In the genomic region with DNA sequence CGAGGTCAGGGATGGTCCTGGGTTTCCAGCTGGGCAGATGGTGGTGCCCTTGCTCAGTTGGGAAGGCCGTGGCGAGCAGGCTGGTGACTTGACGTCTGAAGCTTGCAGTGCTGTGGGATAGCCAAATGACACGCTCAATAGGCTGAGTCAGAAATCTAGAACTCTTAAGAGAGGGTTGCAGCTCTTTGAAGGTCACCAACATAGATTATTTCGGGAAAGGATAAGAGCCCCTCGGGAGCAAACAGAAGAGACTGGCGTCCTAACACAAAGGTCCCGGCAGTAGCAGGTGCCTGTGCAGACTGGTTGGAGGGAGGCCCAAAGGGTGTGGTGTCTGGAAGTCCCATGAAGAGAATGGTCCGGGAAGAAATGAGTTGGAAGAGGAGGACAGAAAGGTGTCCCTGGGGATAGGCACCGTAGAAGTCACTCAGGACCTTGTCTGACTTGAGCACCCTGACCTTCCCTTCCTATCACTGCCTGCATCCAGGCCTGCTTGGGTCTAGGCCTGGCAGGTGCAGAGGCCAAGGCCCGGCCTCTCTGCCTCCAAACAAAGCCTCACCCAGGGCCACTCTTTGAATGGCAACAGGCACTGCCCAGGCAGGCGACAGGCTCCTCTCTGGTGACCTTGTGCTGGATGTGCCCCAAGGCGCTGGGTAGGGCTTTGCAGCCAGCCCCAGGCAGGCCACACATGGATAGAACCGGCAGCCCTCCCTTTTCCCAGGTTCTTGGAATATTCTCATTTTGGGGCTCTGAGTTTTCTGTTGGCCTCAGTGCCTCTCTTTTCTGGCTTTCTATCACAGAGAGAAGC, we compare ENCODE assay signal across 10 cellular contexts. TPM values are rescaled to one million over a fixed set of nuclear protein-coding genes. Genes with fewer than 3 reads are reported as not detected.
A peak's percentile ranks its signal among the peaks of the same experiment; 100 is the strongest.
DNase-seq lines count a peak whose midpoint lies in the region; ATAC-seq and TF ChIP-seq lines count a peak whose summit lies in the region.
"Had no signal": no experiment of that assay in that cellular context is flagged by ENCODE, and none has a peak within 500 bp of the region (broad histone marks: within the 10 kb centered on the region; RNA-seq: fewer than 3 reads in every experiment).

No MANE protein-coding gene starts in this region.

- H2BK120ac ChIP-seq in IMR-90 (ENCODE audit: low read depth, low read length), result peak overlapping the region; percentile 55

- H3K56ac ChIP-seq in IMR-90 (ENCODE audit: extremely low read depth, insufficient read depth, low read length), result no peak overlapping the region

- H3K79me1 ChIP-seq in IMR-90 (ENCODE audit: low read depth in 1 of 2, low read length in 2 of 2), result peaks cover 23 to 63% of the 10 kb centered on the region in 2 experiments

- WGBS in IMR-90 (ENCODE audit: extremely low coverage in 2 of 2, insufficient read length in 1 of 2), 2 experiments, result 76% methylated on average over 8 of the region's 15 CpGs; no CpG with 5 or more reads in 1 of the 2 experiments

- H3K4me3 ChIP-seq in IMR-90 (ENCODE audit: insufficient read depth, low read depth, low read length), result no peak overlapping the region
- peak overlapping the region; percentile 10 for H3K4me3 ChIP-seq in coronary artery
- H3K4me3 ChIP-seq in stomach smooth muscle (ENCODE audit: low read length in 2 of 2), result peak overlapping the region; percentile 17 to 55

- no peak overlapping the region; the same call in 2 of the 3 replicates for H2BK15ac ChIP-seq in IMR-90 (ENCODE audit: low read depth, low read length)

- in situ Hi-C loops in IMR-90 (cut with MboI; ENCODE audit: low sequenced_read_pairs), result loop anchor here (10.0 kb wide), 2 partner anchors 66 to 386 kb away; a partner anchor contains a TSS

- CTCF ChIA-PET in IMR-90 (lab: Yijun Ruan, JAX), result interaction anchor here (1.0 kb wide), 1 partner anchor 227 kb away, joined by 3 read pairs; no protein-coding TSS in a partner anchor

- H3K4me1 ChIP-seq in IMR-90 (ENCODE audit: control insufficient read depth, insufficient read depth, low read length), result peaks cover 38% of the 10 kb centered on the region
- peaks cover 60% of the 10 kb centered on the region for H3K4me1 ChIP-seq in stomach smooth muscle (ENCODE audit: control insufficient read depth, insufficient read depth, low read length)

- POLR2A ChIA-PET in IMR-90 (lab: Charles Lee; ENCODE audit: unreplicated experiment), result no interaction called here

- peak overlapping the region; percentile 12; the same call in 1 of the 2 replicates for H3K4me2 ChIP-seq in IMR-90 (ENCODE audit: low read depth, low read length)

- H3K27me3 ChIP-seq in IMR-90 (ENCODE audit: control insufficient read depth, insufficient read depth, low read length) (no peaks in the 10 kb centered on the region), stomach smooth muscle (ENCODE audit: control insufficient read depth in 1 of 2, insufficient read depth in 2 of 2, low read length in 2 of 2) (no peaks in the 10 kb centered on the region)

- TF ChIP-seq POLR2A in IMR-90 (IDR thresholded peaks at IDR 0.05; ENCODE audit: low read depth, low read length), result no peak

- no TSS peak for BruUV-seq in IMR-90 (replicated peaks; lab: Mats Ljungman, UMichigan)

- H3K27ac ChIP-seq in IMR-90 (ENCODE audit: insufficient read depth, low read length) (peak overlapping the region; percentile 76; the same call in 1 of the 2 replicates), coronary artery (peak overlapping the region; percentile 88 to 90), stomach smooth muscle (ENCODE audit: low read length) (peak overlapping the region; percentile 85)

- H3K9me3 ChIP-seq in IMR-90 (ENCODE audit: control insufficient read depth, insufficient read depth, low read length) (no peaks in the 10 kb centered on the region), stomach smooth muscle (ENCODE audit: control insufficient read depth in 2 of 2, low read length in 2 of 2) (no peaks in the 10 kb centered on the region)

- no peak overlapping the region for H3K23ac ChIP-seq in IMR-90 (ENCODE audit: low read depth, low read length)

- H2BK5ac ChIP-seq in IMR-90 (ENCODE audit: low read depth, low read length, poor library complexity, severe bottlenecking), result peak overlapping the region; percentile 43

- H3K9ac ChIP-seq in IMR-90 (ENCODE audit: low read depth, low read length) (no peak overlapping the region; the same call in 1 of the 2 replicates), stomach smooth muscle (ENCODE audit: low read length in 2 of 2) (peak overlapping the region; percentile 6 to 51)

- H2AFZ ChIP-seq in IMR-90 (replicated peaks; ENCODE audit: low read length, poor library complexity), result no peak overlapping the region

- H3K14ac ChIP-seq in IMR-90 (replicated peaks; ENCODE audit: low read depth, low read length), result peak overlapping the region; percentile 20; the same call in 1 of the 2 replicates

- H3K4ac ChIP-seq in IMR-90 (ENCODE audit: low read depth, low read length), result peak overlapping the region; percentile 49

- no peak for TF ChIP-seq RAD21 in IMR-90 (IDR thresholded peaks at IDR 0.05; ENCODE audit: low read length)

- DNase-seq in IMR-90 (peak; percentile 47), coronary artery (ENCODE audit: low spot score) (no peak), medulla oblongata (ENCODE audit: extremely low spot score) (peak; percentile 41), NCI-H1417 (lab: John Stamatoyannopoulos, UW) (no peak)
- no peak for DNase-seq in activated CD8-positive, alpha-beta memory T cell treated with anti-CD3 and anti-CD28 coated beads, Interleukin-2, amount 50 U/mL, for 4 hours
- DNase-seq: activated CD4-positive, alpha-beta T cell treated with anti-CD3 and anti-CD28 coated beads for 1 hour; DMS153 had no signal

- 0 out of 2 replicates have a peak overlapping the region, but pooled peaks have one; percentile 6 for H2AK5ac ChIP-seq in IMR-90 (ENCODE audit: low read depth, low read length)

- dilution Hi-C loops in IMR-90 (cut with HindIII; ENCODE audit: low sequenced_read_pairs, unreplicated experiment), result no loop called here

- peak overlapping the region; percentile 21 for H2AK9ac ChIP-seq in IMR-90 (replicated peaks; ENCODE audit: low read depth, low read length, poor library complexity)

- peak overlapping the region; percentile 30 for H3K18ac ChIP-seq in IMR-90 (ENCODE audit: low read depth, low read length)

- peaks cover 26% of the 10 kb centered on the region for H3K9me1 ChIP-seq in IMR-90 (ENCODE audit: insufficient read depth, low read length)

- no peak for TF ChIP-seq CTCF in IMR-90 (conservative IDR thresholded peaks at IDR 0.05; ENCODE audit: low read depth, low read length)
- no peak for TF ChIP-seq CTCF in coronary artery (IDR thresholded peaks at IDR 0.05)

- H4K20me1 ChIP-seq in IMR-90 (ENCODE audit: insufficient read depth, low read length), result peaks cover 3% of the 10 kb centered on the region; the same call in 1 of the 2 replicates

- H4K91ac ChIP-seq in IMR-90 (ENCODE audit: insufficient read depth, low read depth, low read length), result no peak overlapping the region; the same call in 1 of the 2 replicates

- intact Hi-C loops in IMR-90 (cut with micrococcal nuclease), result no loop called here

- H3K36me3 ChIP-seq in IMR-90 (ENCODE audit: control insufficient read depth, insufficient read depth, low read length) (no peaks in the 10 kb centered on the region), stomach smooth muscle (ENCODE audit: control insufficient read depth in 2 of 2, insufficient read depth in 2 of 2, low read length in 2 of 2) (peaks cover 0 to 2% of the 10 kb centered on the region in 2 donors)

- ATAC-seq in IMR-90 (ENCODE audit: low read depth), result 0 out of 2 replicates have a peak, but pooled peaks have one; percentile 7
- ATAC-seq in HG02938 (IDR thresholded peaks at IDR 0.05; ENCODE audit: unreplicated experiment), result no peak
- no peak for ATAC-seq in HG03039 (IDR thresholded peaks at IDR 0.05; ENCODE audit: unreplicated experiment)

- H2BK20ac ChIP-seq in IMR-90 (ENCODE audit: low read depth, low read length), result peak overlapping the region; percentile 54

- H4K8ac ChIP-seq in IMR-90 (ENCODE audit: low read depth in 2 of 2, low read length in 2 of 2), result peak overlapping the region in 1 of 2 experiments; percentile 33; a peak in 1 of 4 replicates

- H4K5ac ChIP-seq in IMR-90 (ENCODE audit: low read depth, low read length), result peak overlapping the region; percentile 19; the same call in 1 of the 2 replicates

TF ChIP-seq in IMR-90, 13 proteins besides CTCF, POLR2A, EP300 and RAD21:
- TF ChIP-seq MXI1 (IDR thresholded peaks at IDR 0.05; ENCODE audit: borderline replicate concordance, low read depth, low read length) (no peak), MAZ (IDR thresholded peaks at IDR 0.05; ENCODE audit: borderline replicate concordance, low read depth, low read length) (no peak), RCOR1 (IDR thresholded peaks at IDR 0.05; ENCODE audit: insufficient replicate concordance, low read length) (no peak), CHD1 (IDR thresholded peaks at IDR 0.05; ENCODE audit: low read depth, low read length) (no peak), FOS (IDR thresholded peaks at IDR 0.05; ENCODE audit: low read depth, low read length) (no peak), RFX5 (IDR thresholded peaks at IDR 0.05; ENCODE audit: low read depth, low read length) (no peak), SMC3 (IDR thresholded peaks at IDR 0.05; ENCODE audit: low read depth, low read length) (no peak), BHLHE40 (IDR thresholded peaks at IDR 0.05; ENCODE audit: low read depth, low read length) (no peak), CEBPB (IDR thresholded peaks at IDR 0.05; ENCODE audit: low read depth, low read length) (no peak), MAFK (IDR thresholded peaks at IDR 0.05; ENCODE audit: low read depth, low read length) (no peak), NFE2L2 (IDR thresholded peaks at IDR 0.05; ENCODE audit: low read depth, low read length) (no peak)
- TF ChIP-seq, protein P1, sequence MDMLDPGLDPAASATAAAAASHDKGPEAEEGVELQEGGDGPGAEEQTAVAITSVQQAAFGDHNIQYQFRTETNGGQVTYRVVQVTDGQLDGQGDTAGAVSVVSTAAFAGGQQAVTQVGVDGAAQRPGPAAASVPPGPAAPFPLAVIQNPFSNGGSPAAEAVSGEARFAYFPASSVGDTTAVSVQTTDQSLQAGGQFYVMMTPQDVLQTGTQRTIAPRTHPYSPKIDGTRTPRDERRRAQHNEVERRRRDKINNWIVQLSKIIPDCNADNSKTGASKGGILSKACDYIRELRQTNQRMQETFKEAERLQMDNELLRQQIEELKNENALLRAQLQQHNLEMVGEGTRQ (IDR thresholded peaks at IDR 0.05; ENCODE audit: low read depth, low read length), result no peak
TF ChIP-seq in IMR-90: peak in this region for 0.

RNA-seq across cellular contexts. Expression of a gene that starts 18.6 kb away (rescaled TPM):
- 69.4 and 78.3 TPM in 2 replicates for total RNA-seq in IMR-90 (2012; rRNA removed)
- polyA plus RNA-seq in IMR-90 (2012; rRNA removed), result 89.6 and 91.2 TPM in 2 replicates
- polyA plus RNA-seq in IMR-90 (2012; cell fraction: cytosol; rRNA removed), result 107 and 152 TPM in 2 replicates
- polyA plus RNA-seq in IMR-90 (2012; cell fraction: nucleus; rRNA removed; ENCODE audit: low replicate concordance), result 30.7 and 43.9 TPM in 2 replicates

RNA-seq across cellular contexts. Expression of a gene that starts 50.5 kb away (rescaled TPM):
- 6.9 and 8.1 TPM in 2 replicates for total RNA-seq in IMR-90 (2012; rRNA removed)
- 11.0 and 11.6 TPM in 2 replicates for polyA plus RNA-seq in IMR-90 (2012; rRNA removed)
- polyA plus RNA-seq in IMR-90 (2012; cell fraction: cytosol; rRNA removed), result 9.8 and 15.3 TPM in 2 replicates
- 31.5 and 33.0 TPM in 2 replicates for polyA plus RNA-seq in IMR-90 (2012; cell fraction: nucleus; rRNA removed; ENCODE audit: low replicate concordance)

Comparison
In these comparisons a context has a peak if more than half of its experiments do, and no peak if none do; other contexts are left out.
1. DNase-seq: peak in IMR-90 (single experiment) and medulla oblongata (single experiment); none in coronary artery (single experiment), NCI-H1417 (0 of 3) and activated CD8-positive, alpha-beta memory T cell treated with anti-CD3 and anti-CD28 coated beads, Interleukin-2, amount 50 U/mL, for 4 hours (single experiment).
2. Peak in every context shown above with its lines, with median percentiles within 50 percentile points of each other: H3K27ac ChIP-seq.